26 cellular contexts compared by ENCODE assay signal in genomic region chr9:136581614-136582447, GRCh38.
"Had no signal": no experiment of that assay in that cellular context is flagged by ENCODE, and none has a peak within 500 bp of the region (broad histone marks: within the 10 kb centered on the region; RNA-seq: fewer than 3 reads in every experiment).

No MANE protein-coding gene starts in this region.

- ATAC-seq: effector memory CD8-positive, alpha-beta T cell; left colon; left ventricle myocardium superior; lower lobe of right lung; mucosa of descending colon; natural killer cell treated with Interleukin-12 subunit alpha and Interleukin-12 subunit beta and Interleukin-15 and Interleukin-18, amount 100 ng/mL, for 72 hours; sciatic nerve; stimulated activated naive CD8-positive, alpha-beta T cell treated with anti-CD3 and anti-CD28 coated beads, Interleukin-15, amount 100 ng/mL, for 72 hours had no signal

- DNase-seq: cortex of kidney; effector memory CD8-positive, alpha-beta T cell; erythroblast; hypothalamus; immature natural killer cell; islet precursor cell; kidney glomerular epithelial cell; left colon; lower lobe of right lung; mucosa of descending colon; naive B cell; stimulated activated CD4-positive, alpha-beta T cell treated with anti-CD3 and anti-CD28 coated beads, Interleukin-12 subunit alpha, Interleukin-12 subunit beta, amount 100 ng/mL, for 4 hours; stimulated activated CD4-positive, alpha-beta T cell treated with anti-CD3 and anti-CD28 coated beads, Interleukin-1b, Interleukin-23, amount 100 ng/mL, for 48 hours; stimulated activated CD4-positive, alpha-beta T cell treated with anti-CD3 and anti-CD28 coated beads, Interleukin-4, amount 100 ng/mL, for 1 hour; stimulated activated CD8-positive, alpha-beta memory T cell treated with anti-CD3 and anti-CD28 coated beads, Interleukin-4, amount 100 ng/mL, for 48 hours; stimulated activated naive CD4-positive, alpha-beta T cell; stimulated activated naive CD8-positive, alpha-beta T cell treated with anti-CD3 and anti-CD28 coated beads, Interleukin-15, amount 100 ng/mL, for 72 hours; thyroid gland had no signal

- H3K27ac ChIP-seq: lower lobe of right lung, neural progenitor cell, parathyroid adenoma, thyroid gland had no signal

- FAIRE-seq: endometrium, frontal cortex had no signal

- H3K4me3 ChIP-seq: lower lobe of right lung, mucosa of descending colon, neural progenitor cell, smooth muscle cell, thyroid gland had no signal

- H2AFZ ChIP-seq: neural progenitor cell, parathyroid adenoma had no signal

- H3K4me2 ChIP-seq: neural progenitor cell, smooth muscle cell had no signal

- H3K4me1 ChIP-seq: parathyroid adenoma had no signal

- H3K9me3 ChIP-seq: lower lobe of right lung, mucosa of descending colon, thyroid gland had no signal

- H3K36me3 ChIP-seq: lower lobe of right lung, neural progenitor cell, thyroid gland had no signal

- H3K9ac ChIP-seq: neural progenitor cell, parathyroid adenoma had no signal

- H3K27me3 ChIP-seq: neural progenitor cell, thyroid gland had no signal

- H3K79me2 ChIP-seq: parathyroid adenoma had no signal
